In genomic region chr11:7582338-7582985, GRCh38 we compare ENCODE assay signal across 21 cellular contexts.
A peak's percentile ranks its signal among the peaks of the same experiment; 100 is the strongest.
DNase-seq lines count a peak whose midpoint lies in the region; ATAC-seq and TF ChIP-seq lines count a peak whose summit lies in the region.
"Had no signal": no experiment of that assay in that cellular context is flagged by ENCODE, and none has a peak within 500 bp of the region (broad histone marks: within the 10 kb centered on the region; RNA-seq: fewer than 3 reads in every experiment).

No MANE protein-coding gene starts in this region.

- H3K27ac ChIP-seq in GM23248 (no peak overlapping the region), substantia nigra (ENCODE audit: low read depth, low read length, poor library complexity, severe bottlenecking) (peak overlapping the region; percentile 44), transverse colon (no peak overlapping the region), upper lobe of right lung (no peak overlapping the region)
- H3K27ac ChIP-seq: RWPE1 had no signal

- H3K36me3 Mint-ChIP-seq in chondrocyte (ENCODE audit: low read depth) = no peaks in the 10 kb centered on the region
- H3K36me3 Mint-ChIP-seq in activated naive CD4-positive, alpha-beta T cell treated with anti-CD3 and anti-CD28 coated beads, Interleukin-2, amount 10 ng/mL, durations not matched to agents 7 days and 5 days = no peaks in the 10 kb centered on the region

- in situ Hi-C loops in GM23248 (cut with MboI) = no loop called here
- in situ Hi-C loops in transverse colon (cut with MboI; ENCODE audit: low pct_ligation_motif_present in 1 of 4, low pct_unique_long_range_greater_than_20kb in 1 of 4, low sequenced_read_pairs in 3 of 4) = no loop called here

- H3K9ac ChIP-seq in GM23248 = no peak overlapping the region

- H2AFZ ChIP-seq in GM23248 = no peak overlapping the region

- H3K4me3 ChIP-seq in GM23248 (no peak overlapping the region), transverse colon (no peak overlapping the region), upper lobe of right lung (no peak overlapping the region)

- no peaks in the 10 kb centered on the region for H3K27me3 Mint-ChIP-seq in chondrocyte (ENCODE audit: low read depth)
- peaks cover 51% of the 10 kb centered on the region for H3K27me3 Mint-ChIP-seq in activated naive CD4-positive, alpha-beta T cell treated with anti-CD3 and anti-CD28 coated beads, Interleukin-2, amount 10 ng/mL, durations not matched to agents 7 days and 5 days

- peaks cover 94% of the 10 kb centered on the region for H3K4me1 Mint-ChIP-seq in chondrocyte (ENCODE audit: low read depth)
- peaks cover 21% of the 10 kb centered on the region for H3K4me1 Mint-ChIP-seq in activated naive CD4-positive, alpha-beta T cell treated with anti-CD3 and anti-CD28 coated beads, Interleukin-2, amount 10 ng/mL, durations not matched to agents 7 days and 5 days

- peaks cover 26% of the 10 kb centered on the region for H3F3A ChIP-seq in GM23248 (ENCODE audit: insufficient read depth)

- TF ChIP-seq EP300 in transverse colon (IDR thresholded peaks at IDR 0.05; ENCODE audit: low read depth) = no peak

- 36 to 38% methylated on average over 2 of the region's 2 CpGs for WGBS in GM23248 (ENCODE audit: low coverage in 1 of 2, low lambda C conversion rate in 2 of 2, missing lambda C conversion rate in 2 of 2), 2 experiments
- whole genome bisulfite sequencing in transverse colon (ENCODE audit: low coverage in 1 of 2), 2 donors = 58 to 60% methylated on average over 1 to 2 of the region's 2 CpGs

- no peaks in the 10 kb centered on the region for H3K9me3 ChIP-seq in GM23248 (ENCODE audit: low read depth)
- H3K9me3 ChIP-seq in transverse colon = no peaks in the 10 kb centered on the region
- no peaks in the 10 kb centered on the region for H3K9me3 ChIP-seq in upper lobe of right lung

- H3K4me2 ChIP-seq in GM23248 (ENCODE audit: unreplicated experiment) = no peak overlapping the region

- no peaks in the 10 kb centered on the region for H3K27me3 ChIP-seq in GM23248 (replicated peaks; ENCODE audit: insufficient read depth)
- no peaks in the 10 kb centered on the region for H3K27me3 ChIP-seq in transverse colon
- H3K27me3 ChIP-seq in upper lobe of right lung = no peaks in the 10 kb centered on the region

- DNase-seq in GM23248 (peak; percentile 76), chondrocyte (ENCODE audit: low spot score) (no peak), myocyte (ENCODE audit: low read depth) (peak; percentile 57), substantia nigra (lab: John Stamatoyannopoulos, UW) (peak in 2 of 49 donors; percentile 21 to 41), transverse colon (no peak), NCI-H128 (lab: John Stamatoyannopoulos, UW; ENCODE audit: unreplicated experiment) (no peak), upper lobe of right lung (no peak)
- no peak for DNase-seq in activated naive CD4-positive, alpha-beta T cell treated with anti-CD3 and anti-CD28 coated beads, Interleukin-2, amount 10 ng/mL, durations not matched to agents 7 days and 5 days
- DNase-seq: activated CD4-positive, alpha-beta T cell treated with anti-CD3 and anti-CD28 coated beads, Interleukin-2, amount 50 U/mL, for 48 hours; activated CD8-positive, alpha-beta memory T cell treated with anti-CD3 and anti-CD28 coated beads, Interleukin-2, amount 50 U/mL, for 48 hours; activated naive CD8-positive, alpha-beta T cell treated with anti-CD3 and anti-CD28 coated beads, Interleukin-2, amount 10 ng/mL, durations not matched to agents 7 days and 5 days; effector memory CD8-positive, alpha-beta T cell; kidney glomerular epithelial cell; mesendoderm; naive thymus-derived CD8-positive, alpha-beta T cell; NCI-H1417 treated with DMSO at 0.1 percent for 48 hours; NCI-H2171; NCI-H524 treated with DMSO at 0.1 percent for 48 hours; posterior cingulate gyrus; stimulated activated naive CD4-positive, alpha-beta T cell had no signal

- H4K20me1 ChIP-seq in GM23248 (ENCODE audit: insufficient read depth) = no peaks in the 10 kb centered on the region

- intact Hi-C loops in transverse colon (cut with DNase I; ENCODE audit: low total_unique reads) = no loop called here
- intact Hi-C loops in upper lobe of right lung (cut with DNase I) = no loop called here

- no peaks in the 10 kb centered on the region for H3K9me3 Mint-ChIP-seq in chondrocyte (ENCODE audit: low read depth)
- no peaks in the 10 kb centered on the region for H3K9me3 Mint-ChIP-seq in activated naive CD4-positive, alpha-beta T cell treated with anti-CD3 and anti-CD28 coated beads, Interleukin-2, amount 10 ng/mL, durations not matched to agents 7 days and 5 days
- H3K9me3 Mint-ChIP-seq: activated naive CD8-positive, alpha-beta T cell treated with anti-CD3 and anti-CD28 coated beads, Interleukin-2, amount 10 ng/mL, durations not matched to agents 7 days and 5 days; effector memory CD8-positive, alpha-beta T cell; naive thymus-derived CD8-positive, alpha-beta T cell had no signal

- H3K9me2 ChIP-seq in GM23248 (ENCODE audit: insufficient read depth) = no peaks in the 10 kb centered on the region

- H3K4me3 Mint-ChIP-seq in chondrocyte (ENCODE audit: unreplicated experiment) = peak overlapping the region; percentile 29
- H3K4me3 Mint-ChIP-seq in activated naive CD4-positive, alpha-beta T cell treated with anti-CD3 and anti-CD28 coated beads, Interleukin-2, amount 10 ng/mL, durations not matched to agents 7 days and 5 days = no peak overlapping the region
- H3K4me3 Mint-ChIP-seq: activated naive CD8-positive, alpha-beta T cell treated with anti-CD3 and anti-CD28 coated beads, Interleukin-2, amount 10 ng/mL, durations not matched to agents 7 days and 5 days; effector memory CD8-positive, alpha-beta T cell; naive thymus-derived CD8-positive, alpha-beta T cell had no signal

- CTCF ChIA-PET in activated naive CD4-positive, alpha-beta T cell treated with anti-CD3 and anti-CD28 coated beads, Interleukin-2, amount 10 ng/mL, durations not matched to agents 7 days and 5 days (lab: Charles Lee) = interaction anchor here (1.1 to 1.3 kb wide), 2 partner anchors 11 to 83 kb away, joined by 3 read pairs; no protein-coding TSS in a partner anchor

- TF ChIP-seq CTCF in chondrocyte (IDR thresholded peaks at IDR 0.05) (no peak), transverse colon (IDR thresholded peaks at IDR 0.05) (no peak), upper lobe of right lung (IDR thresholded peaks at IDR 0.05) (no peak)

- peak overlapping the region; percentile 76 for H3K27ac Mint-ChIP-seq in chondrocyte (ENCODE audit: unreplicated experiment)
- H3K27ac Mint-ChIP-seq in activated naive CD4-positive, alpha-beta T cell treated with anti-CD3 and anti-CD28 coated beads, Interleukin-2, amount 10 ng/mL, durations not matched to agents 7 days and 5 days = no peak overlapping the region
- H3K27ac Mint-ChIP-seq: activated naive CD8-positive, alpha-beta T cell treated with anti-CD3 and anti-CD28 coated beads, Interleukin-2, amount 10 ng/mL, durations not matched to agents 7 days and 5 days; effector memory CD8-positive, alpha-beta T cell; naive thymus-derived CD8-positive, alpha-beta T cell had no signal

- H3K4me1 ChIP-seq in GM23248 (ENCODE audit: insufficient read depth) = peaks cover 33% of the 10 kb centered on the region
- H3K4me1 ChIP-seq in transverse colon = peaks cover 9 to 64% (median 25%) of the 10 kb centered on the region in 4 donors
- H3K4me1 ChIP-seq in upper lobe of right lung = peaks cover 18% of the 10 kb centered on the region

- H3K79me2 ChIP-seq in GM23248 (ENCODE audit: insufficient read depth) = no peaks in the 10 kb centered on the region

- H3K36me3 ChIP-seq in GM23248 (ENCODE audit: low read depth) (no peaks in the 10 kb centered on the region), transverse colon (no peaks in the 10 kb centered on the region), upper lobe of right lung (no peaks in the 10 kb centered on the region)

- no peak for ATAC-seq in upper lobe of right lung
- ATAC-seq: effector memory CD8-positive, alpha-beta T cell; naive thymus-derived CD8-positive, alpha-beta T cell had no signal

- TF ChIP-seq POLR2A in transverse colon (IDR thresholded peaks at IDR 0.05) = no peak

Comparison
In these comparisons a context has a peak if more than half of its experiments do, and no peak if none do; other contexts are left out.
1. DNase-seq: peak in GM23248 (single experiment) and myocyte (single experiment); none in chondrocyte (single experiment), transverse colon (single experiment), NCI-H128 (single experiment), activated naive CD4-positive, alpha-beta T cell treated with anti-CD3 and anti-CD28 coated beads, Interleukin-2, amount 10 ng/mL, durations not matched to agents 7 days and 5 days (single experiment) and upper lobe of right lung (single experiment).